Comparison of ENCODE assay signal across 8 cellular contexts in genomic region chr2:148643998-148644884, GRCh38. TPM values are rescaled to one million over a fixed set of nuclear protein-coding genes. Genes with fewer than 3 reads are reported as not detected.
A peak's percentile ranks its signal among the peaks of the same experiment; 100 is the strongest.
DNase-seq lines count a peak whose midpoint lies in the region; ATAC-seq and TF ChIP-seq lines count a peak whose summit lies in the region.

Gene EPC2 (plus strand): TSS chr2:148644751. CDS start chr2:148645018, 267 bp downstream.

- DNase-seq in Karpas-422, result peak; percentile 93
- peak; percentile 96 for DNase-seq in activated effector memory CD4-positive, alpha-beta T cell treated with anti-CD3 and anti-CD28 coated beads, Interleukin-2, amount 50 U/mL, for 16 hours
- peak; percentile 55 for DNase-seq in fibroblast of the conjunctiva (ENCODE audit: low read depth)
- peak; percentile 91 for DNase-seq in nephron progenitor cell
- peak; percentile 88 to 91 for DNase-seq in stimulated activated naive CD8-positive, alpha-beta T cell treated with anti-CD3 and anti-CD28 coated beads, Interleukin-15, amount 100 ng/mL, for 72 hours

- H3F3A ChIP-seq in DOHH2 (ENCODE audit: control insufficient read depth, insufficient read depth), result peaks cover 4% of the 10 kb centered on the region

- peak within 1 kb of the TSS; percentile 100 for H3K27ac Mint-ChIP-seq in nephron progenitor cell
- peak within 1 kb of the TSS; percentile 100 for H3K27ac Mint-ChIP-seq in stimulated activated naive CD8-positive, alpha-beta T cell treated with anti-CD3 and anti-CD28 coated beads, Interleukin-15, amount 100 ng/mL, for 72 hours

- peaks cover 19% of the 10 kb centered on the region; the same call in 1 of the 2 replicates for H4K20me1 ChIP-seq in DOHH2 (ENCODE audit: control insufficient read depth, insufficient read depth, low read depth, low read length)
- peaks cover 18% of the 10 kb centered on the region for H4K20me1 ChIP-seq in Karpas-422 (ENCODE audit: insufficient read depth, low read depth, low read length)

- peaks cover 6% of the 10 kb centered on the region for H3K36me3 ChIP-seq in DOHH2 (ENCODE audit: control insufficient read depth, low read length)
- H3K36me3 ChIP-seq in Karpas-422 (ENCODE audit: insufficient read depth, low read length), result no peaks in the 10 kb centered on the region

- peak within 1 kb of the TSS; percentile 91 for H2AFZ ChIP-seq in Karpas-422 (ENCODE audit: low read length)

- H3K27ac ChIP-seq in DOHH2 (ENCODE audit: low read depth, low read length), result peak within 1 kb of the TSS; percentile 70
- peak within 1 kb of the TSS; percentile 76 for H3K27ac ChIP-seq in Karpas-422 (ENCODE audit: low read length)

- H3K9me3 Mint-ChIP-seq in nephron progenitor cell, result no peaks in the 10 kb centered on the region
- no peaks in the 10 kb centered on the region for H3K9me3 Mint-ChIP-seq in stimulated activated naive CD8-positive, alpha-beta T cell treated with anti-CD3 and anti-CD28 coated beads, Interleukin-15, amount 100 ng/mL, for 72 hours

- H3K4me1 ChIP-seq in DOHH2 (ENCODE audit: control insufficient read depth, low read length) (peaks cover 17% of the 10 kb centered on the region), Karpas-422 (ENCODE audit: low read length) (peaks cover 19% of the 10 kb centered on the region)

- peak; percentile 49 for ATAC-seq in GM21786 (IDR thresholded peaks at IDR 0.05; ENCODE audit: unreplicated experiment)
- peak; percentile 60 for ATAC-seq in stimulated activated naive CD8-positive, alpha-beta T cell treated with anti-CD3 and anti-CD28 coated beads, Interleukin-15, amount 100 ng/mL, for 72 hours

- peaks cover 24% of the 10 kb centered on the region for H3K4me1 Mint-ChIP-seq in nephron progenitor cell
- peaks cover 15% of the 10 kb centered on the region for H3K4me1 Mint-ChIP-seq in stimulated activated naive CD8-positive, alpha-beta T cell treated with anti-CD3 and anti-CD28 coated beads, Interleukin-15, amount 100 ng/mL, for 72 hours

- H3K9me3 ChIP-seq in DOHH2 (ENCODE audit: control insufficient read depth, insufficient read depth, low read length) (no peaks in the 10 kb centered on the region), Karpas-422 (ENCODE audit: low read length) (no peaks in the 10 kb centered on the region)

- H3K4me2 ChIP-seq in DOHH2 (ENCODE audit: low read length) (peak within 1 kb of the TSS; percentile 91), Karpas-422 (ENCODE audit: low read depth, low read length, poor library complexity, severe bottlenecking) (peak within 1 kb of the TSS; percentile 79)

- H3K27me3 ChIP-seq in DOHH2 (ENCODE audit: control insufficient read depth, low read length) (no peaks in the 10 kb centered on the region), Karpas-422 (ENCODE audit: low read length) (no peaks in the 10 kb centered on the region)

- H3K4me3 ChIP-seq in DOHH2 (ENCODE audit: low read length) (peak within 1 kb of the TSS; percentile 86), Karpas-422 (ENCODE audit: low read length) (peak within 1 kb of the TSS; percentile 98)

- TF ChIP-seq CTCF in DOHH2 (IDR thresholded peaks at IDR 0.05; ENCODE audit: low read depth, low read length, poor library complexity, severe bottlenecking), result no peak
- TF ChIP-seq CTCF in nephron progenitor cell (IDR thresholded peaks at IDR 0.05), result no peak

- peak within 1 kb of the TSS; percentile 95 for H3K9ac ChIP-seq in Karpas-422 (ENCODE audit: low read length)

- peak; percentile 75 for TF ChIP-seq POLR2A in Raji (IDR thresholded peaks at IDR 0.05; ENCODE audit: insufficient read depth, low read depth, low read length)

- peaks cover 44% of the 10 kb centered on the region for H3K79me2 ChIP-seq in DOHH2 (ENCODE audit: control insufficient read depth, low read length)
- H3K79me2 ChIP-seq in Karpas-422 (ENCODE audit: low read length), result peaks cover 40% of the 10 kb centered on the region

- no peaks in the 10 kb centered on the region for H3K9me2 ChIP-seq in DOHH2 (replicated peaks; ENCODE audit: control insufficient read depth, low read length)
- H3K9me2 ChIP-seq in Karpas-422 (replicated peaks; ENCODE audit: insufficient read depth, low read length), result no peaks in the 10 kb centered on the region

- H3K36me3 Mint-ChIP-seq in nephron progenitor cell (ENCODE audit: low read depth), result peaks cover 18% of the 10 kb centered on the region

- peak within 1 kb of the TSS; percentile 95 for H3K4me3 Mint-ChIP-seq in nephron progenitor cell
- H3K4me3 Mint-ChIP-seq in stimulated activated naive CD8-positive, alpha-beta T cell treated with anti-CD3 and anti-CD28 coated beads, Interleukin-15, amount 100 ng/mL, for 72 hours, result peak within 1 kb of the TSS; percentile 90 to 91

- H3K27me3 Mint-ChIP-seq in nephron progenitor cell (ENCODE audit: low read depth, poor library complexity), result peaks cover 26% of the 10 kb centered on the region
- no peaks in the 10 kb centered on the region for H3K27me3 Mint-ChIP-seq in stimulated activated naive CD8-positive, alpha-beta T cell treated with anti-CD3 and anti-CD28 coated beads, Interleukin-15, amount 100 ng/mL, for 72 hours

RNA-seq across cellular contexts. Expression of gene EPC2, which starts in this region (rescaled TPM):
- total RNA-seq in Karpas-422 (2014; rRNA removed; shearing (Covaris generic); ENCODE audit: low replicate concordance), result 22.8 and 30.3 TPM in 2 replicates

Comparison
In these comparisons a context has a peak if more than half of its experiments do, and no peak if none do; other contexts are left out.
1. Peak in every context shown above with its lines: DNase-seq, ATAC-seq, H3K4me3 ChIP-seq and H3K27ac ChIP-seq.